ENCODE assay signal across 22 cellular contexts in genomic region chr5:76289692-76290091, GRCh38.
"Had no signal": no experiment of that assay in that cellular context is flagged by ENCODE, and none has a peak within 500 bp of the region (broad histone marks: within the 10 kb centered on the region; RNA-seq: fewer than 3 reads in every experiment).

No MANE protein-coding gene starts in this region.

- H3K4me1 ChIP-seq: SJSA1 had no signal

- H3K9me3 ChIP-seq: MG63, SJSA1 had no signal

- H3K27ac ChIP-seq: HL-60, SJSA1, SK-N-MC had no signal

- DNase-seq: Karpas-422, KG1, MG63, NCI-H1092, NCI-H1105 treated with DMSO at 0.1 percent for 48 hours, NCI-H1417 treated with DMSO at 0.1 percent for 48 hours, NCI-H146, NCI-H1694 treated with DMSO at 0.1 percent for 48 hours, NCI-H1930, NCI-H2081, NCI-H2107, NCI-H226, NCI-H446 treated with DMSO at 0.1 percent for 48 hours, NCI-H510A treated with DMSO at 0.1 percent for 48 hours, NCI-H526 treated with DMSO at 0.1 percent for 48 hours, NCI-H748 treated with DMSO at 0.1 percent for 48 hours, Right ventricle myocardium superior, RPMI8226, SIG-M5 had no signal

- H3K36me3 ChIP-seq: MG63, SJSA1 had no signal

- H3K4me3 ChIP-seq: MG63, SJSA1, SK-N-MC had no signal
